14 cellular contexts compared by ENCODE assay signal in genomic region chr3:126858401-126858800, GRCh38.
DNase-seq lines count a peak whose midpoint lies in the region; ATAC-seq and TF ChIP-seq lines count a peak whose summit lies in the region.
"Had no signal": no experiment of that assay in that cellular context is flagged by ENCODE, and none has a peak within 500 bp of the region (broad histone marks: within the 10 kb centered on the region; RNA-seq: fewer than 3 reads in every experiment).

No MANE protein-coding gene starts in this region.

- in situ Hi-C loops in IMR-90 (cut with MboI; ENCODE audit: low sequenced_read_pairs): no loop called here

- no peak overlapping the region for H3K9ac ChIP-seq in IMR-90 (ENCODE audit: low read depth, low read length)

- no peak overlapping the region for H3K14ac ChIP-seq in IMR-90 (replicated peaks; ENCODE audit: low read depth, low read length)

- no peak overlapping the region for H3K18ac ChIP-seq in IMR-90 (ENCODE audit: low read depth, low read length)

- no peak overlapping the region for H3K27ac Mint-ChIP-seq in activated CD8-positive, alpha-beta memory T cell treated with anti-CD3 and anti-CD28 coated beads, Interleukin-2, amount 10 ng/mL, durations not matched to agents 7 days and 5 days
- no peak overlapping the region for H3K27ac Mint-ChIP-seq in activated T-cell treated with anti-CD3 and anti-CD28 coated beads, Interleukin-2, amount 50 U/mL, for 72 hours

- intact Hi-C loops in IMR-90 (cut with micrococcal nuclease): no loop called here

- no peaks in the 10 kb centered on the region for H3K4me1 Mint-ChIP-seq in activated CD8-positive, alpha-beta memory T cell treated with anti-CD3 and anti-CD28 coated beads, Interleukin-2, amount 10 ng/mL, durations not matched to agents 7 days and 5 days
- no peaks in the 10 kb centered on the region for H3K4me1 Mint-ChIP-seq in activated T-cell treated with anti-CD3 and anti-CD28 coated beads, Interleukin-2, amount 50 U/mL, for 72 hours (ENCODE audit: low read depth)

- no peak overlapping the region for H4K8ac ChIP-seq in IMR-90 (ENCODE audit: low read depth in 2 of 2, low read length in 2 of 2)

- no peak overlapping the region for H3K23ac ChIP-seq in IMR-90 (ENCODE audit: low read depth, low read length)

- TF ChIP-seq RAD21 in IMR-90 (IDR thresholded peaks at IDR 0.05; ENCODE audit: low read length): no peak

- no peak overlapping the region for H2BK5ac ChIP-seq in IMR-90 (ENCODE audit: low read depth, low read length, poor library complexity, severe bottlenecking)

- no peaks in the 10 kb centered on the region for H3K4me1 ChIP-seq in IMR-90 (ENCODE audit: control insufficient read depth, insufficient read depth, low read length)

- H2BK15ac ChIP-seq in IMR-90 (ENCODE audit: low read depth, low read length): no peak overlapping the region

- no peak for TF ChIP-seq CTCF in IMR-90 (conservative IDR thresholded peaks at IDR 0.05; ENCODE audit: low read depth, low read length)

- H3K27me3 Mint-ChIP-seq in activated CD8-positive, alpha-beta memory T cell treated with anti-CD3 and anti-CD28 coated beads, Interleukin-2, amount 10 ng/mL, durations not matched to agents 7 days and 5 days: no peaks in the 10 kb centered on the region
- H3K27me3 Mint-ChIP-seq in activated T-cell treated with anti-CD3 and anti-CD28 coated beads, Interleukin-2, amount 50 U/mL, for 72 hours (ENCODE audit: low read depth): no peaks in the 10 kb centered on the region
- H3K27me3 Mint-ChIP-seq: CD4-positive, CD25-positive, alpha-beta regulatory T cell had no signal

- no peak overlapping the region for H3K4me2 ChIP-seq in IMR-90 (ENCODE audit: low read depth, low read length)

- no peak overlapping the region for H2BK20ac ChIP-seq in IMR-90 (ENCODE audit: low read depth, low read length)

- H3K9me1 ChIP-seq in IMR-90 (ENCODE audit: insufficient read depth, low read length): 0 out of 2 replicates have a peak, but pooled peaks cover 3% of the 10 kb centered on the region

- H4K5ac ChIP-seq in IMR-90 (ENCODE audit: low read depth, low read length): no peak overlapping the region

- H3K27me3 ChIP-seq in IMR-90 (ENCODE audit: control insufficient read depth, insufficient read depth, low read length): no peaks in the 10 kb centered on the region

- no peak overlapping the region for H3K4me3 ChIP-seq in IMR-90 (ENCODE audit: insufficient read depth, low read depth, low read length)

- H3K4me3 Mint-ChIP-seq in activated CD8-positive, alpha-beta memory T cell treated with anti-CD3 and anti-CD28 coated beads, Interleukin-2, amount 10 ng/mL, durations not matched to agents 7 days and 5 days: no peak overlapping the region
- H3K4me3 Mint-ChIP-seq in activated T-cell treated with anti-CD3 and anti-CD28 coated beads, Interleukin-2, amount 50 U/mL, for 72 hours: no peak overlapping the region
- H3K4me3 Mint-ChIP-seq: CD4-positive, CD25-positive, alpha-beta regulatory T cell had no signal

- H4K20me1 ChIP-seq in IMR-90 (ENCODE audit: insufficient read depth, low read length): no peaks in the 10 kb centered on the region

- POLR2A ChIA-PET in IMR-90 (lab: Charles Lee; ENCODE audit: unreplicated experiment): no interaction called here

- H3K56ac ChIP-seq in IMR-90 (ENCODE audit: extremely low read depth, insufficient read depth, low read length): no peak overlapping the region

- no peak for TF ChIP-seq POLR2A in IMR-90 (IDR thresholded peaks at IDR 0.05; ENCODE audit: low read depth, low read length)

- CTCF ChIA-PET in activated CD8-positive, alpha-beta memory T cell treated with anti-CD3 and anti-CD28 coated beads, Interleukin-2, amount 10 ng/mL, durations not matched to agents 7 days and 5 days (lab: Charles Lee): no interaction called here
- CTCF ChIA-PET in IMR-90 (lab: Yijun Ruan, JAX): no interaction called here

- no peak overlapping the region for H2AK9ac ChIP-seq in IMR-90 (replicated peaks; ENCODE audit: low read depth, low read length, poor library complexity)

- WGBS in IMR-90 (ENCODE audit: extremely low coverage in 2 of 2, insufficient read length in 1 of 2), 2 experiments: 100% methylated on average over 4 of the region's 11 CpGs; no CpG with 5 or more reads in 1 of the 2 experiments

- H3K9me3 ChIP-seq in IMR-90 (ENCODE audit: control insufficient read depth, insufficient read depth, low read length): no peaks in the 10 kb centered on the region

- no peaks in the 10 kb centered on the region for H3K36me3 ChIP-seq in IMR-90 (ENCODE audit: control insufficient read depth, insufficient read depth, low read length)

- no peak overlapping the region for H3K4ac ChIP-seq in IMR-90 (ENCODE audit: low read depth, low read length)

- peak overlapping the region; percentile 4; the same call in 1 of the 2 replicates for H2AK5ac ChIP-seq in IMR-90 (ENCODE audit: low read depth, low read length)

- no peak overlapping the region for H3K27ac ChIP-seq in IMR-90 (ENCODE audit: insufficient read depth, low read length)
- peak overlapping the region; percentile 6 for H3K27ac ChIP-seq in temporal lobe (ENCODE audit: low read depth, low read length)

- no peak overlapping the region for H2AFZ ChIP-seq in IMR-90 (replicated peaks; ENCODE audit: low read length, poor library complexity)

- no peak for ATAC-seq in activated CD8-positive, alpha-beta memory T cell treated with anti-CD3 and anti-CD28 coated beads, Interleukin-2, amount 10 ng/mL, durations not matched to agents 7 days and 5 days
- no peak for ATAC-seq in IMR-90 (ENCODE audit: low read depth)
- no peak for ATAC-seq in activated T-cell treated with anti-CD3 and anti-CD28 coated beads, Interleukin-2, amount 50 U/mL, for 72 hours (replicated peaks in 1 of 2)

- BruUV-seq in IMR-90 (replicated peaks; lab: Mats Ljungman, UMichigan): no TSS peak

- no peaks in the 10 kb centered on the region for H3K36me3 Mint-ChIP-seq in activated CD8-positive, alpha-beta memory T cell treated with anti-CD3 and anti-CD28 coated beads, Interleukin-2, amount 10 ng/mL, durations not matched to agents 7 days and 5 days
- no peaks in the 10 kb centered on the region for H3K36me3 Mint-ChIP-seq in activated T-cell treated with anti-CD3 and anti-CD28 coated beads, Interleukin-2, amount 50 U/mL, for 72 hours (ENCODE audit: insufficient read depth in 2 of 2)

- dilution Hi-C loops in IMR-90 (cut with HindIII; ENCODE audit: low sequenced_read_pairs, unreplicated experiment): no loop called here

- no peaks in the 10 kb centered on the region for H3K79me1 ChIP-seq in IMR-90 (ENCODE audit: low read depth in 1 of 2, low read length in 2 of 2)

- DNase-seq in activated CD8-positive, alpha-beta memory T cell treated with anti-CD3 and anti-CD28 coated beads, Interleukin-2, amount 10 ng/mL, durations not matched to agents 7 days and 5 days: peak; percentile 33
- DNase-seq in activated CD8-positive, alpha-beta memory T cell treated with anti-CD3 and anti-CD28 coated beads, Interleukin-2, amount 50 U/mL, for 4 hours: no peak
- DNase-seq in IMR-90 (no peak), ecto neural progenitor cell (ENCODE audit: low spot score) (peak; percentile 41), NCI-H82 treated with DMSO at 0.1 percent for 48 hours (lab: John Stamatoyannopoulos, UW; ENCODE audit: unreplicated experiment) (no peak)
- DNase-seq in activated T-cell treated with anti-CD3 and anti-CD28 coated beads, Interleukin-2, amount 50 U/mL, for 72 hours: no peak
- DNase-seq: CD4-positive, CD25-positive, alpha-beta regulatory T cell; DMS53; MV-4-11; NCI-H1436; NCI-H2029 treated with DMSO at 0.1 percent for 48 hours; NCI-H526; SIG-M5 had no signal

- H2BK120ac ChIP-seq in IMR-90 (ENCODE audit: low read depth, low read length): peak overlapping the region; percentile 0; the same call in 1 of the 2 replicates

- peak overlapping the region; percentile 28; the same call in 1 of the 2 replicates for H4K91ac ChIP-seq in IMR-90 (ENCODE audit: insufficient read depth, low read depth, low read length)

- no peaks in the 10 kb centered on the region for H3K9me3 Mint-ChIP-seq in activated CD8-positive, alpha-beta memory T cell treated with anti-CD3 and anti-CD28 coated beads, Interleukin-2, amount 10 ng/mL, durations not matched to agents 7 days and 5 days (ENCODE audit: low read depth)
- H3K9me3 Mint-ChIP-seq in activated T-cell treated with anti-CD3 and anti-CD28 coated beads, Interleukin-2, amount 50 U/mL, for 72 hours: peaks cover 0 to 1% of the 10 kb centered on the region in 2 donors

TF ChIP-seq in IMR-90, 13 proteins besides CTCF, POLR2A, EP300 and RAD21:
- TF ChIP-seq MXI1 (IDR thresholded peaks at IDR 0.05; ENCODE audit: borderline replicate concordance, low read depth, low read length) (no peak), USF2 (IDR thresholded peaks at IDR 0.05; ENCODE audit: low read depth, low read length) (no peak), MAFK (IDR thresholded peaks at IDR 0.05; ENCODE audit: low read depth, low read length) (no peak)
TF ChIP-seq in IMR-90: peak in this region for 0.

Comparison
In these comparisons a context has a peak if more than half of its experiments do, and no peak if none do; other contexts are left out.
1. DNase-seq: peak in activated CD8-positive, alpha-beta memory T cell treated with anti-CD3 and anti-CD28 coated beads, Interleukin-2, amount 10 ng/mL, durations not matched to agents 7 days and 5 days (single experiment) and ecto neural progenitor cell (single experiment); none in activated CD8-positive, alpha-beta memory T cell treated with anti-CD3 and anti-CD28 coated beads, Interleukin-2, amount 50 U/mL, for 4 hours (single experiment), IMR-90 (single experiment), NCI-H82 treated with DMSO at 0.1 percent for 48 hours (single experiment) and activated T-cell treated with anti-CD3 and anti-CD28 coated beads, Interleukin-2, amount 50 U/mL, for 72 hours (0 of 2).